9 cellular contexts compared by ENCODE assay signal in the genomic region with DNA sequence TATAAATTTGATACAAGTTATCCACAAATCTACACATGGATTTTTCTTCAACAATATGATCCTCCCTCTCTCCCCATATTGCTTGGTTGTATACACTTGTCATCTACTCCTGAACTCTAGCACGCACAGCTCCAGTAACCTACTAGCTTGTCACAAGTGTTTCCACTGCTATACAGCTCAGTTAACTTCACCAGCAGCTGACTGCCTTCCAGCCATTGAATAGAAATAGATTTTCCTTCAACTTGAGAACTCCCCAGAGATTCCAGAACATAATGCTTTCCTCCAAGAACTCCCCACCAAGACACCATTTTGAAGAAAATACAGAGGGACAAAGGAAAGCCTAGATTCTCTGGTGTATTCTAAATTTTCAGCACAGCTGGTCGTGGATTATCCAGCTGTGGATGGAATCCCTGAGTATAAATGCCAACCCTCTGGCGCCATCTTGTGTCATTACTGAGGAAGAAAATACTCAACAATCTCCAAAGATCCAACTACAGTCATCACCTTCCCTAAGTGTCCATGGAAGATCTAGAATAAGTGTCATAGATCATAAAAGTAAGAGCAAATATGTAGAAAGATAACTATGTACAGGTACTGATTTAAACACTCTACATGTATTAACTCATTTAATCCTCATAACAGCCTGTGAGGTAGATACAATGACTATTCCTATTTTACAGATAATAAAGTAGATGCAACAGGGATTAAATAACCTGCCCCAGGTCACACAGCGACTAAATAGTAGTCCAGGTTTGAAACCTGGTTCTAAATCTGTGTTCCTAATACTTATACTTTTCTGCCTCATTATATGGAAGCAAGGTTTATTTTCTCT.
A peak's percentile ranks its signal among the peaks of the same experiment; 100 is the strongest.
DNase-seq lines count a peak whose midpoint lies in the region; ATAC-seq, FAIRE-seq and TF ChIP-seq lines count a peak whose summit lies in the region.
"Had no signal": no experiment of that assay in that cellular context is flagged by ENCODE, and none has a peak within 500 bp of the region (broad histone marks: within the 10 kb centered on the region; RNA-seq: fewer than 3 reads in every experiment).

No MANE protein-coding gene starts in this region.

- H3K9ac ChIP-seq in DND-41 (ENCODE audit: low read depth, low read length) (no peak overlapping the region), OCI-LY3 (ENCODE audit: low read length) (no peak overlapping the region)

- FAIRE-seq in urothelium cell line (lab: Jason Lieb, UNC): peak; percentile 93

- H4K20me1 ChIP-seq in DND-41 (ENCODE audit: insufficient read depth, low read length): no peaks in the 10 kb centered on the region
- no peaks in the 10 kb centered on the region for H4K20me1 ChIP-seq in OCI-LY3 (ENCODE audit: insufficient read depth, low read length)

- no peak overlapping the region for H2AFZ ChIP-seq in DND-41 (ENCODE audit: low read depth, low read length)
- H2AFZ ChIP-seq in OCI-LY3 (ENCODE audit: low read depth, low read length): no peak overlapping the region

- H3K27ac ChIP-seq in DND-41 (ENCODE audit: low read length) (no peak overlapping the region), OCI-LY3 (ENCODE audit: low read length) (no peak overlapping the region), coronary artery (no peak overlapping the region)

- H3K4me2 ChIP-seq in DND-41 (ENCODE audit: insufficient read depth, low read length): no peak overlapping the region
- no peak overlapping the region for H3K4me2 ChIP-seq in OCI-LY3 (ENCODE audit: low read length)

- H3K4me1 ChIP-seq in DND-41 (ENCODE audit: insufficient read depth, low read length) (no peaks in the 10 kb centered on the region), OCI-LY3 (ENCODE audit: low read length) (no peaks in the 10 kb centered on the region)

- H3K79me2 ChIP-seq in DND-41 (ENCODE audit: insufficient read depth, low read length) (no peaks in the 10 kb centered on the region), OCI-LY3 (ENCODE audit: low read length) (no peaks in the 10 kb centered on the region)

- H3K36me3 ChIP-seq in DND-41 (ENCODE audit: insufficient read depth, low read length): no peaks in the 10 kb centered on the region
- H3K36me3 ChIP-seq in OCI-LY3 (replicated peaks; ENCODE audit: low read depth, low read length): no peaks in the 10 kb centered on the region

- no peak for ATAC-seq in DND-41 (ENCODE audit: insufficient read depth, low read depth)
- peak; percentile 54 for ATAC-seq in HG03378 (IDR thresholded peaks at IDR 0.05; ENCODE audit: unreplicated experiment)
- ATAC-seq in left lobe of liver: peak; percentile 95
- no peak for ATAC-seq in GM18519 (IDR thresholded peaks at IDR 0.05; ENCODE audit: low FRiP score, unreplicated experiment)

- H3K9me3 ChIP-seq in DND-41 (ENCODE audit: insufficient read depth, low read length, severe bottlenecking) (no peaks in the 10 kb centered on the region), OCI-LY3 (ENCODE audit: insufficient read depth, low read length) (no peaks in the 10 kb centered on the region)

- DNase-seq in DND-41 (peak; percentile 20), coronary artery (ENCODE audit: low spot score) (no peak), left lobe of liver (ENCODE audit: low spot score) (no peak), urothelium cell line (ENCODE audit: low spot score) (peak; percentile 79)
- no peak for DNase-seq in stimulated activated naive CD4-positive, alpha-beta T cell treated with Interleukin-2 at 50 U/mL for 16 hours (lab: John Stamatoyannopoulos, UW)

- H3K27me3 ChIP-seq in DND-41 (ENCODE audit: insufficient read depth, low read length, poor library complexity) (no peaks in the 10 kb centered on the region), OCI-LY3 (ENCODE audit: low read depth, low read length) (no peaks in the 10 kb centered on the region)

- TF ChIP-seq CTCF in DND-41 (IDR thresholded peaks at IDR 0.05; ENCODE audit: borderline replicate concordance, extremely low read depth, low read length, poor library complexity, severe bottlenecking): peak; percentile 71
- peak; percentile 71 for TF ChIP-seq CTCF in OCI-LY3 (IDR thresholded peaks at IDR 0.05; ENCODE audit: low read depth, low read length)
- peak; percentile 44 for TF ChIP-seq CTCF in coronary artery (IDR thresholded peaks at IDR 0.05)

- H3K4me3 ChIP-seq in DND-41 (ENCODE audit: low read depth in 1 of 2, low read length in 2 of 2) (no peak overlapping the region), OCI-LY3 (ENCODE audit: low read length) (no peak overlapping the region), coronary artery (no peak overlapping the region)
- H3K4me3 ChIP-seq: skin epidermis had no signal

Comparison
In these comparisons a context has a peak if more than half of its experiments do, and no peak if none do; other contexts are left out.
1. ATAC-seq: peak in HG03378 (single experiment) and left lobe of liver (single experiment); none in DND-41 (single experiment) and GM18519 (single experiment).
2. DNase-seq: peak in DND-41 (single experiment) and urothelium cell line (single experiment); none in coronary artery (single experiment), left lobe of liver (single experiment) and stimulated activated naive CD4-positive, alpha-beta T cell treated with Interleukin-2 at 50 U/mL for 16 hours (single experiment).
3. Peak in every context shown above with its lines, with median percentiles within 50 percentile points of each other: CTCF ChIP-seq.